In the genomic region with DNA sequence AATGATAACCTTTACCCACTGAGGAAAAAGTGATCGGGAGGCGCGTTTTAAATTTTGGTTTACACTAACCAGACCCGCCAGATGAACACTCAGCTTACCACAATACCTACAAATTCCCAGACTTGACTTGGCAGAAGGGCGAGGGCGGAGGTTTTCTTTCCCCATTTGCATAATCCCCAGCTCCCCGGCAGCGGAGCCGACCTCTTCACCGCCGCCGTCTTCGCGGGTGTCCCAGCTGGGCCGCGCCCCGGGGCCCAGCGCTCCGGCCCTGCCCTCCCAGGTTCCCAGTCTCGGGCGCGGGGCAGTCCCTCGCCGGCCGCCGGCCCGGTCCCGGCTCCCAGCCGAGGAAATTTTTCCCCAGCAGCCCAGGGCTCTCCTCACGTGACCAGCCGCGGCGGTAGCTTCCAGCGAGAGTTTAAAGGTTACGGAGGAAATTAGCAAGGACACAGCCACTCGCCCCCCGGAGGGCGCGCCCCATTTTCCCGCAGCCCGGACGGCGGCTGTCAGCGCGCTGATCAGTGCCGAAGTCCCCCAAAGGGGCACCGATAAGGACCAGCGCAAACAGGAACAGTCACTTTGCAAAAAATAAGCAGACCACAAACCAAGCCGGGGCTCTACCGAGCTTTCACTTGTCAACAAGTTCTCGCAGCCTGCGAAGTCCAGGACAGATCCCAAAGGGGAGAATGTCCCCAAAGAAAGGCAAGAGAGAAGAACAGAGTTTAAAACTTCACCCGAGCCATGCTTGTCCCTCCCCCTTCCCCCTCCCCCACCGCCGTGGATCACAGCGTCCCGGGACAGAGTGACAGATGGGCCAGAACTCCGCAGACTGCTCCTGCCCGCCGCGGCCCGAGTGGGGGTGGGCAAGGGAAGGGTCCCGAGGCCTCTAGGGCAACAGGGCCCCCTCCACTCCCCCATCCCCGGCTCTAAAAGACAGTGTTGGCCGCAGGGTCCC, we compare ENCODE assay signal across 1 cellular context.
TF ChIP-seq lines count a peak whose summit lies in the region.

No MANE protein-coding gene starts in this region.

TF ChIP-seq in GM12878, 131 proteins besides CTCF, POLR2A, EP300 and RAD21:
- TF ChIP-seq, protein P1, sequence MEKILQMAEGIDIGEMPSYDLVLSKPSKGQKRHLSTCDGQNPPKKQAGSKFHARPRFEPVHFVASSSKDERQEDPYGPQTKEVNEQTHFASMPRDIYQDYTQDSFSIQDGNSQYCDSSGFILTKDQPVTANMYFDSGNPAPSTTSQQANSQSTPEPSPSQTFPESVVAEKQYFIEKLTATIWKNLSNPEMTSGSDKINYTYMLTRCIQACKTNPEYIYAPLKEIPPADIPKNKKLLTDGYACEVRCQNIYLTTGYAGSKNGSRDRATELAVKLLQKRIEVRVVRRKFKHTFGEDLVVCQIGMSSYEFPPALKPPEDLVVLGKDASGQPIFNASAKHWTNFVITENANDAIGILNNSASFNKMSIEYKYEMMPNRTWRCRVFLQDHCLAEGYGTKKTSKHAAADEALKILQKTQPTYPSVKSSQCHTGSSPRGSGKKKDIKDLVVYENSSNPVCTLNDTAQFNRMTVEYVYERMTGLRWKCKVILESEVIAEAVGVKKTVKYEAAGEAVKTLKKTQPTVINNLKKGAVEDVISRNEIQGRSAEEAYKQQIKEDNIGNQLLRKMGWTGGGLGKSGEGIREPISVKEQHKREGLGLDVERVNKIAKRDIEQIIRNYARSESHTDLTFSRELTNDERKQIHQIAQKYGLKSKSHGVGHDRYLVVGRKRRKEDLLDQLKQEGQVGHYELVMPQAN (conservative IDR thresholded peaks at IDR 0.05), result peak; percentile 66; the same call in 1 of the 2 replicates
- TF ChIP-seq RUNX3 (IDR thresholded peaks at IDR 0.05; ENCODE audit: low read length) (peak; percentile 63), NR2F1 (conservative IDR thresholded peaks at IDR 0.05) (peak; percentile 78), IKZF2 (IDR thresholded peaks at IDR 0.05) (peak; percentile 1 to 48; a peak in 1 of 4 replicates), ZNF217 (IDR thresholded peaks at IDR 0.05) (0 out of 2 replicates have a peak, but pooled peaks have one; percentile 40), LARP7 (IDR thresholded peaks at IDR 0.05) (peak; percentile 77), BACH1 (IDR thresholded peaks at IDR 0.05; ENCODE audit: borderline replicate concordance) (peak; percentile 32; the same call in 1 of the 2 replicates), SIN3A (IDR thresholded peaks at IDR 0.05; ENCODE audit: low read depth, low read length) (0 out of 2 replicates have a peak, but pooled peaks have one; percentile 43), POU2F2 (IDR thresholded peaks at IDR 0.05; ENCODE audit: borderline replicate concordance, low read depth, low read length) (peak; percentile 93; the same call in 2 of the 3 replicates), ASH2L (IDR thresholded peaks at IDR 0.05; ENCODE audit: borderline replicate concordance, low read depth) (no peak), NBN (IDR thresholded peaks at IDR 0.05) (0 out of 2 replicates have a peak, but pooled peaks have one; percentile 11), DPF2 (IDR thresholded peaks at IDR 0.05) (peak; percentile 79), RBBP5 (conservative IDR thresholded peaks at IDR 0.05) (no peak), RB1 (IDR thresholded peaks at IDR 0.05; ENCODE audit: borderline replicate concordance) (0 out of 2 replicates have a peak, but pooled peaks have one; percentile 40), RAD51 (IDR thresholded peaks at IDR 0.05) (peak; percentile 68), BMI1 (IDR thresholded peaks at IDR 0.05; ENCODE audit: borderline replicate concordance) (no peak), PAX5 (IDR thresholded peaks at IDR 0.05; ENCODE audit: borderline replicate concordance, low read depth, low read length) (no peak), MXI1 (IDR thresholded peaks at IDR 0.05; ENCODE audit: low read depth, low read length) (peak; percentile 50; the same call in 1 of the 2 replicates), PML (IDR thresholded peaks at IDR 0.05; ENCODE audit: low read length) (peak; percentile 25; the same call in 1 of the 2 replicates), BHLHE40 (IDR thresholded peaks at IDR 0.05; ENCODE audit: borderline replicate concordance in 1 of 2, low read depth in 2 of 2, low read length in 1 of 2) (peak; percentile 89 to 97), NR2C1 (IDR thresholded peaks at IDR 0.05) (peak; percentile 71), YY1 (IDR thresholded peaks at IDR 0.05; ENCODE audit: low read depth, low read length) (0 out of 2 replicates have a peak, but pooled peaks have one; percentile 13), MEF2B (IDR thresholded peaks at IDR 0.05; ENCODE audit: partially characterized antibody, poor library complexity, severe bottlenecking) (peak; percentile 19), SMC3 (IDR thresholded peaks at IDR 0.05; ENCODE audit: borderline replicate concordance, low read length) (0 out of 2 replicates have a peak, but pooled peaks have one; percentile 16), CHD2 (IDR thresholded peaks at IDR 0.05; ENCODE audit: borderline replicate concordance, low read depth, low read length) (peak; percentile 25; the same call in 1 of the 2 replicates), CREB1 (IDR thresholded peaks at IDR 0.05; ENCODE audit: low read depth) (0 out of 2 replicates have a peak, but pooled peaks have one; percentile 21), GATAD2B (conservative IDR thresholded peaks at IDR 0.05; ENCODE audit: low read depth) (peak; percentile 53), STAT1 (conservative IDR thresholded peaks at IDR 0.05) (no peak), EGR1 (IDR thresholded peaks at IDR 0.05; ENCODE audit: borderline replicate concordance in 1 of 2, low read depth in 2 of 2, low read length in 2 of 2) (0 out of 3 replicates have a peak, but pooled peaks of 1 of the 2 experiments have one; percentile 4), IKZF1 (conservative IDR thresholded peaks at IDR 0.05) (peak; percentile 85), JUNB (IDR thresholded peaks at IDR 0.05) (no peak)
- TF ChIP-seq, protein P2, sequence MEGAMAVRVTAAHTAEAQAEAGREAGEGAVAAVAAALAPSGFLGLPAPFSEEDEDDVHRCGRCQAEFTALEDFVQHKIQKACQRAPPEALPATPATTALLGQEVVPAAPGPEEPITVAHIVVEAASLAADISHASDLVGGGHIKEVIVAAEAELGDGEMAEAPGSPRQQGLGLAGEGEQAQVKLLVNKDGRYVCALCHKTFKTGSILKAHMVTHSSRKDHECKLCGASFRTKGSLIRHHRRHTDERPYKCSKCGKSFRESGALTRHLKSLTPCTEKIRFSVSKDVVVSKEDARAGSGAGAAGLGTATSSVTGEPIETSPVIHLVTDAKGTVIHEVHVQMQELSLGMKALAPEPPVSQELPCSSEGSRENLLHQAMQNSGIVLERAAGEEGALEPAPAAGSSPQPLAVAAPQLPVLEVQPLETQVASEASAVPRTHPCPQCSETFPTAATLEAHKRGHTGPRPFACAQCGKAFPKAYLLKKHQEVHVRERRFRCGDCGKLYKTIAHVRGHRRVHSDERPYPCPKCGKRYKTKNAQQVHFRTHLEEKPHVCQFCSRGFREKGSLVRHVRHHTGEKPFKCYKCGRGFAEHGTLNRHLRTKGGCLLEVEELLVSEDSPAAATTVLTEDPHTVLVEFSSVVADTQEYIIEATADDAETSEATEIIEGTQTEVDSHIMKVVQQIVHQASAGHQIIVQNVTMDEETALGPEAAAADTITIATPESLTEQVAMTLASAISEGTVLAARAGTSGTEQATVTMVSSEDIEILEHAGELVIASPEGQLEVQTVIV (IDR thresholded peaks at IDR 0.05; ENCODE audit: borderline replicate concordance, partially characterized antibody), result no peak
- TF ChIP-seq, protein P3, sequence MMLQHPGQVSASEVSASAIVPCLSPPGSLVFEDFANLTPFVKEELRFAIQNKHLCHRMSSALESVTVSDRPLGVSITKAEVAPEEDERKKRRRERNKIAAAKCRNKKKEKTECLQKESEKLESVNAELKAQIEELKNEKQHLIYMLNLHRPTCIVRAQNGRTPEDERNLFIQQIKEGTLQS (IDR thresholded peaks at IDR 0.05; ENCODE audit: borderline replicate concordance, extremely low read depth, low read depth, low read length), result peak; percentile 42; the same call in 1 of the 2 replicates
- TF ChIP-seq, protein P4, sequence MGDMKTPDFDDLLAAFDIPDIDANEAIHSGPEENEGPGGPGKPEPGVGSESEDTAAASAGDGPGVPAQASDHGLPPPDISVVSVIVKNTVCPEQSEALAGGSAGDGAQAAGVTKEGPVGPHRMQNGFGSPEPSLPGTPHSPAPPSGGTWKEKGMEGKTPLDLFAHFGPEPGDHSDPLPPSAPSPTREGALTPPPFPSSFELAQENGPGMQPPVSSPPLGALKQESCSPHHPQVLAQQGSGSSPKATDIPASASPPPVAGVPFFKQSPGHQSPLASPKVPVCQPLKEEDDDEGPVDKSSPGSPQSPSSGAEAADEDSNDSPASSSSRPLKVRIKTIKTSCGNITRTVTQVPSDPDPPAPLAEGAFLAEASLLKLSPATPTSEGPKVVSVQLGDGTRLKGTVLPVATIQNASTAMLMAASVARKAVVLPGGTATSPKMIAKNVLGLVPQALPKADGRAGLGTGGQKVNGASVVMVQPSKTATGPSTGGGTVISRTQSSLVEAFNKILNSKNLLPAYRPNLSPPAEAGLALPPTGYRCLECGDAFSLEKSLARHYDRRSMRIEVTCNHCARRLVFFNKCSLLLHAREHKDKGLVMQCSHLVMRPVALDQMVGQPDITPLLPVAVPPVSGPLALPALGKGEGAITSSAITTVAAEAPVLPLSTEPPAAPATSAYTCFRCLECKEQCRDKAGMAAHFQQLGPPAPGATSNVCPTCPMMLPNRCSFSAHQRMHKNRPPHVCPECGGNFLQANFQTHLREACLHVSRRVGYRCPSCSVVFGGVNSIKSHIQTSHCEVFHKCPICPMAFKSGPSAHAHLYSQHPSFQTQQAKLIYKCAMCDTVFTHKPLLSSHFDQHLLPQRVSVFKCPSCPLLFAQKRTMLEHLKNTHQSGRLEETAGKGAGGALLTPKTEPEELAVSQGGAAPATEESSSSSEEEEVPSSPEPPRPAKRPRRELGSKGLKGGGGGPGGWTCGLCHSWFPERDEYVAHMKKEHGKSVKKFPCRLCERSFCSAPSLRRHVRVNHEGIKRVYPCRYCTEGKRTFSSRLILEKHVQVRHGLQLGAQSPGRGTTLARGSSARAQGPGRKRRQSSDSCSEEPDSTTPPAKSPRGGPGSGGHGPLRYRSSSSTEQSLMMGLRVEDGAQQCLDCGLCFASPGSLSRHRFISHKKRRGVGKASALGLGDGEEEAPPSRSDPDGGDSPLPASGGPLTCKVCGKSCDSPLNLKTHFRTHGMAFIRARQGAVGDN (IDR thresholded peaks at IDR 0.05), result peak; percentile 66; the same call in 1 of the 2 replicates
- TF ChIP-seq, protein P5, sequence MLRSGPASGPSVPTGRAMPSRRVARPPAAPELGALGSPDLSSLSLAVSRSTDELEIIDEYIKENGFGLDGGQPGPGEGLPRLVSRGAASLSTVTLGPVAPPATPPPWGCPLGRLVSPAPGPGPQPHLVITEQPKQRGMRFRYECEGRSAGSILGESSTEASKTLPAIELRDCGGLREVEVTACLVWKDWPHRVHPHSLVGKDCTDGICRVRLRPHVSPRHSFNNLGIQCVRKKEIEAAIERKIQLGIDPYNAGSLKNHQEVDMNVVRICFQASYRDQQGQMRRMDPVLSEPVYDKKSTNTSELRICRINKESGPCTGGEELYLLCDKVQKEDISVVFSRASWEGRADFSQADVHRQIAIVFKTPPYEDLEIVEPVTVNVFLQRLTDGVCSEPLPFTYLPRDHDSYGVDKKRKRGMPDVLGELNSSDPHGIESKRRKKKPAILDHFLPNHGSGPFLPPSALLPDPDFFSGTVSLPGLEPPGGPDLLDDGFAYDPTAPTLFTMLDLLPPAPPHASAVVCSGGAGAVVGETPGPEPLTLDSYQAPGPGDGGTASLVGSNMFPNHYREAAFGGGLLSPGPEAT (IDR thresholded peaks at IDR 0.05; ENCODE audit: low read depth), result no peak; the same call in 1 of the 2 replicates
- TF ChIP-seq, protein P6, sequence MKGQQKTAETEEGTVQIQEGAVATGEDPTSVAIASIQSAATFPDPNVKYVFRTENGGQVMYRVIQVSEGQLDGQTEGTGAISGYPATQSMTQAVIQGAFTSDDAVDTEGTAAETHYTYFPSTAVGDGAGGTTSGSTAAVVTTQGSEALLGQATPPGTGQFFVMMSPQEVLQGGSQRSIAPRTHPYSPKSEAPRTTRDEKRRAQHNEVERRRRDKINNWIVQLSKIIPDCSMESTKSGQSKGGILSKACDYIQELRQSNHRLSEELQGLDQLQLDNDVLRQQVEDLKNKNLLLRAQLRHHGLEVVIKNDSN (IDR thresholded peaks at IDR 0.05; ENCODE audit: borderline replicate concordance, extremely low read length, insufficient read depth, low read depth, low read length), result peak; percentile 78
- TF ChIP-seq, protein P7, sequence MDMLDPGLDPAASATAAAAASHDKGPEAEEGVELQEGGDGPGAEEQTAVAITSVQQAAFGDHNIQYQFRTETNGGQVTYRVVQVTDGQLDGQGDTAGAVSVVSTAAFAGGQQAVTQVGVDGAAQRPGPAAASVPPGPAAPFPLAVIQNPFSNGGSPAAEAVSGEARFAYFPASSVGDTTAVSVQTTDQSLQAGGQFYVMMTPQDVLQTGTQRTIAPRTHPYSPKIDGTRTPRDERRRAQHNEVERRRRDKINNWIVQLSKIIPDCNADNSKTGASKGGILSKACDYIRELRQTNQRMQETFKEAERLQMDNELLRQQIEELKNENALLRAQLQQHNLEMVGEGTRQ (IDR thresholded peaks at IDR 0.05; ENCODE audit: borderline replicate concordance, low read depth, low read length), result peak; percentile 16
TF ChIP-seq in GM12878: peak in this region for 29.
